In the genomic region with DNA sequence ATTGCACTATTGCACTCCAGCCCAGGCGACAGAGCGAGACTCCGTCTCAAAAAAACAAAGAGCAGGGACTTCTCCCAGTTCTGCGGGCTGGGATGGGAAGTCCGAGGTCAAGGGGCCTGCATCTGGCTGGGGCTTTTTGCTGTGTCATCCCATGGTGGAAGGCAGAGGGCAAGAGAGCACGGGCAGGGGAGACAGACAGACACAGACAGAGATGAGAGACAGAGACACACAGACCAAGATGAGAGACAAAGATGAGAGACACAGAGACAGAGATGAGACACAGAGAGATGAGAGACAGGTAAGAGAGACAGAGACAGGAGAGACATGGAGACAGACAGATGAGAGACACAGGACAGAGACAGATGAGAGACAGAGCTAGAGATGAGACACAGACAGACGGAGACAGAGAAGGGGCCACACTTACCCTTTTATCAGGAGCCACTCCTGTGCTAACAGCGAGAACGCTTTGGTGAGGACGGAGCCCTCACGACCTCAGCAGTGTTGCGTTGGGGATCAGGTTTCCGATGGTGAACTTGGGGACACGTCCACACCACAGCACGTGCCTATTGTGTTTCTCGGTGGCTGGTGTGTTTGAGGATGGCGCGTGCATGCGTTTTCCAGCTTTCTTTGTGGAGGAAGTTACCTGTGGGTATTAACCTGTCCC, we compare ENCODE assay signal across 1 cellular context.
TF ChIP-seq lines count a peak whose summit lies in the region.

No MANE protein-coding gene starts in this region.

TF ChIP-seq in liver, 16 proteins besides CTCF, POLR2A, EP300 and RAD21 (continued from another document):
- TF ChIP-seq, protein P1, sequence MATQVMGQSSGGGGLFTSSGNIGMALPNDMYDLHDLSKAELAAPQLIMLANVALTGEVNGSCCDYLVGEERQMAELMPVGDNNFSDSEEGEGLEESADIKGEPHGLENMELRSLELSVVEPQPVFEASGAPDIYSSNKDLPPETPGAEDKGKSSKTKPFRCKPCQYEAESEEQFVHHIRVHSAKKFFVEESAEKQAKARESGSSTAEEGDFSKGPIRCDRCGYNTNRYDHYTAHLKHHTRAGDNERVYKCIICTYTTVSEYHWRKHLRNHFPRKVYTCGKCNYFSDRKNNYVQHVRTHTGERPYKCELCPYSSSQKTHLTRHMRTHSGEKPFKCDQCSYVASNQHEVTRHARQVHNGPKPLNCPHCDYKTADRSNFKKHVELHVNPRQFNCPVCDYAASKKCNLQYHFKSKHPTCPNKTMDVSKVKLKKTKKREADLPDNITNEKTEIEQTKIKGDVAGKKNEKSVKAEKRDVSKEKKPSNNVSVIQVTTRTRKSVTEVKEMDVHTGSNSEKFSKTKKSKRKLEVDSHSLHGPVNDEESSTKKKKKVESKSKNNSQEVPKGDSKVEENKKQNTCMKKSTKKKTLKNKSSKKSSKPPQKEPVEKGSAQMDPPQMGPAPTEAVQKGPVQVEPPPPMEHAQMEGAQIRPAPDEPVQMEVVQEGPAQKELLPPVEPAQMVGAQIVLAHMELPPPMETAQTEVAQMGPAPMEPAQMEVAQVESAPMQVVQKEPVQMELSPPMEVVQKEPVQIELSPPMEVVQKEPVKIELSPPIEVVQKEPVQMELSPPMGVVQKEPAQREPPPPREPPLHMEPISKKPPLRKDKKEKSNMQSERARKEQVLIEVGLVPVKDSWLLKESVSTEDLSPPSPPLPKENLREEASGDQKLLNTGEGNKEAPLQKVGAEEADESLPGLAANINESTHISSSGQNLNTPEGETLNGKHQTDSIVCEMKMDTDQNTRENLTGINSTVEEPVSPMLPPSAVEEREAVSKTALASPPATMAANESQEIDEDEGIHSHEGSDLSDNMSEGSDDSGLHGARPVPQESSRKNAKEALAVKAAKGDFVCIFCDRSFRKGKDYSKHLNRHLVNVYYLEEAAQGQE (IDR thresholded peaks at IDR 0.05): no peak
- no peak for TF ChIP-seq FOXA2 (IDR thresholded peaks at IDR 0.05)
- TF ChIP-seq, protein P2, sequence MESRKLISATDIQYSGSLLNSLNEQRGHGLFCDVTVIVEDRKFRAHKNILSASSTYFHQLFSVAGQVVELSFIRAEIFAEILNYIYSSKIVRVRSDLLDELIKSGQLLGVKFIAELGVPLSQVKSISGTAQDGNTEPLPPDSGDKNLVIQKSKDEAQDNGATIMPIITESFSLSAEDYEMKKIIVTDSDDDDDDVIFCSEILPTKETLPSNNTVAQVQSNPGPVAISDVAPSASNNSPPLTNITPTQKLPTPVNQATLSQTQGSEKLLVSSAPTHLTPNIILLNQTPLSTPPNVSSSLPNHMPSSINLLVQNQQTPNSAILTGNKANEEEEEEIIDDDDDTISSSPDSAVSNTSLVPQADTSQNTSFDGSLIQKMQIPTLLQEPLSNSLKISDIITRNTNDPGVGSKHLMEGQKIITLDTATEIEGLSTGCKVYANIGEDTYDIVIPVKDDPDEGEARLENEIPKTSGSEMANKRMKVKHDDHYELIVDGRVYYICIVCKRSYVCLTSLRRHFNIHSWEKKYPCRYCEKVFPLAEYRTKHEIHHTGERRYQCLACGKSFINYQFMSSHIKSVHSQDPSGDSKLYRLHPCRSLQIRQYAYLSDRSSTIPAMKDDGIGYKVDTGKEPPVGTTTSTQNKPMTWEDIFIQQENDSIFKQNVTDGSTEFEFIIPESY (IDR thresholded peaks at IDR 0.05): no peak
- TF ChIP-seq RXRA (IDR thresholded peaks at IDR 0.05): peak in 1 of 2 donors; percentile 14
- TF ChIP-seq NR2F2 (IDR thresholded peaks at IDR 0.05): peak; percentile 95
